In the genomic region with DNA sequence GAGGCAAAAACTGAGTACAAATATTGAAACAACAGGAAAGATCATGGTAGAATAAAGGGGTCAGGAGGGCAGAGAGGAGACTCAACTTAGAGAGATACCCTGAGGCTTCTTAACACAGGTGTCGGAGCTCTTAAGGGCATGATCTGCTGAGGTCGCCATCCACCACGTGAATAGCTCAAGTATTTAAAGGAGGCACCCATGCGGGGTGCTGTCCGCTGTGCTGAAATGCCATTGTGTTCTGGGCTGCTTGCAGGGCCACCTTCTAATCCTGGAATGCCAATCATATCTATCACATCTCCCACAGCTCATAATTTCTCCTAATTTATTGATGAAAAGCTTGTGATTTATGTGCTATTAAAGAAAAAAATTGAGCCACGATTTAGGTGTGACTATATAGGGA, we compare ENCODE assay signal across 9 cellular contexts.
DNase-seq lines count a peak whose midpoint lies in the region; TF ChIP-seq lines count a peak whose summit lies in the region.
"Had no signal": no experiment of that assay in that cellular context is flagged by ENCODE, and none has a peak within 500 bp of the region (broad histone marks: within the 10 kb centered on the region; RNA-seq: fewer than 3 reads in every experiment).

No MANE protein-coding gene starts in this region.

- no peak overlapping the region for H2AFZ ChIP-seq in OCI-LY7 (ENCODE audit: low read length)

- intact Hi-C loops in OCI-LY7 (cut with micrococcal nuclease; ENCODE audit: unreplicated experiment) = no loop called here
- intact Hi-C loops in CD4-positive, alpha-beta memory T cell (cut with micrococcal nuclease) = no loop called here

- POLR2A ChIA-PET in OCI-LY7 (lab: Charles Lee) = interaction anchor here (1.2 kb wide), 1 partner anchor 124 kb away, joined by 3 read pairs; no protein-coding TSS in a partner anchor
- POLR2A ChIA-PET in CD4-positive, alpha-beta memory T cell (lab: Charles Lee; ENCODE audit: partially characterized antibody) = no interaction called here

- CTCF ChIA-PET in OCI-LY7 (lab: Charles Lee; ENCODE audit: unreplicated experiment) = no interaction called here
- CTCF ChIA-PET in CD4-positive, alpha-beta memory T cell (lab: Charles Lee; ENCODE audit: partially characterized antibody) = no interaction called here

- H3K4me1 Mint-ChIP-seq in CD4-positive, alpha-beta memory T cell = no peaks in the 10 kb centered on the region

- no peak overlapping the region for H3K27ac ChIP-seq in OCI-LY7 (ENCODE audit: low read depth, low read length, poor library complexity, severe bottlenecking)
- H3K27ac ChIP-seq in CD4-positive, alpha-beta memory T cell (ENCODE audit: low read depth, low read length) = no peak overlapping the region
- H3K27ac ChIP-seq: stomach had no signal

- TF ChIP-seq CTCF in OCI-LY7 (conservative IDR thresholded peaks at IDR 0.05; ENCODE audit: low read length) = no peak
- no peak for TF ChIP-seq CTCF in fibroblast of mammary gland (conservative IDR thresholded peaks at IDR 0.05; ENCODE audit: control insufficient read depth, insufficient read depth, low read depth, low read length)

- no peaks in the 10 kb centered on the region for H3K4me1 ChIP-seq in OCI-LY7 (ENCODE audit: insufficient read depth, low read length, poor library complexity, severe bottlenecking)
- no peaks in the 10 kb centered on the region for H3K4me1 ChIP-seq in CD4-positive, alpha-beta memory T cell (ENCODE audit: insufficient read depth, low read length)
- H3K4me1 ChIP-seq: stomach had no signal

- peaks cover 0 to 6% (median 0%) of the 10 kb centered on the region in 8 donors for H3K9me3 Mint-ChIP-seq in CD4-positive, alpha-beta memory T cell

- no peaks in the 10 kb centered on the region for H3K36me3 Mint-ChIP-seq in CD4-positive, alpha-beta memory T cell

- H3K27me3 ChIP-seq in CD4-positive, alpha-beta memory T cell (ENCODE audit: insufficient read depth, low read length) = no peaks in the 10 kb centered on the region

- no peaks in the 10 kb centered on the region for H3K79me2 ChIP-seq in OCI-LY7 (ENCODE audit: insufficient read depth, low read depth, low read length)

- H3K9me2 ChIP-seq in OCI-LY7 (ENCODE audit: insufficient read depth, low read length) = no peaks in the 10 kb centered on the region

- H4K20me1 ChIP-seq in OCI-LY7 (ENCODE audit: insufficient read depth, low read length) = no peaks in the 10 kb centered on the region

- H3K9me3 ChIP-seq in OCI-LY7 (ENCODE audit: low read length) = no peaks in the 10 kb centered on the region
- H3K9me3 ChIP-seq in CD4-positive, alpha-beta memory T cell (ENCODE audit: control insufficient read depth in 1 of 2, low read length in 2 of 2) = no peaks in the 10 kb centered on the region
- H3K9me3 ChIP-seq: stomach had no signal

- H3K4me2 ChIP-seq in OCI-LY7 (ENCODE audit: low read length) = no peak overlapping the region

- H3K27me3 Mint-ChIP-seq in CD4-positive, alpha-beta memory T cell = peaks cover 14 to 26% of the 10 kb centered on the region in 2 donors

- no peak overlapping the region for H3K4me3 ChIP-seq in OCI-LY7 (ENCODE audit: low read depth, low read length, poor library complexity, severe bottlenecking)
- no peak overlapping the region for H3K4me3 ChIP-seq in fibroblast of mammary gland (ENCODE audit: control insufficient read depth, low read depth, low read length)
- H3K4me3 ChIP-seq in CD4-positive, alpha-beta memory T cell (ENCODE audit: low read length in 2 of 2) = no peak overlapping the region
- H3K4me3 ChIP-seq: stomach had no signal

- no peak overlapping the region for H3K4me3 Mint-ChIP-seq in CD4-positive, alpha-beta memory T cell

- no TSS peak for BruUV-seq in OCI-LY7 (replicated peaks; lab: Mats Ljungman, UMichigan)

- no peak overlapping the region for H3K27ac Mint-ChIP-seq in CD4-positive, alpha-beta memory T cell

- no peaks in the 10 kb centered on the region for H3K36me3 ChIP-seq in OCI-LY7 (ENCODE audit: insufficient read depth, low read length)
- H3K36me3 ChIP-seq in CD4-positive, alpha-beta memory T cell (ENCODE audit: insufficient read depth, low read length) = no peaks in the 10 kb centered on the region
- H3K36me3 ChIP-seq: stomach had no signal

- peak; percentile 1 for DNase-seq in stimulated activated CD4-positive, alpha-beta T cell treated with anti-CD3 and anti-CD28 coated beads, Interleukin-12 subunit alpha, Interleukin-12 subunit beta, amount 100 ng/mL, for 4 hours
- no peak for DNase-seq in stimulated activated CD4-positive, alpha-beta T cell treated with anti-CD3 and anti-CD28 coated beads, Interleukin-4, amount 100 ng/mL, for 4 hours
- DNase-seq in OCI-LY7 (ENCODE audit: low spot score) (peak; percentile 36), fibroblast of mammary gland (ENCODE audit: low read depth) (peak; percentile 2), GM19238 (ENCODE audit: insufficient read length, low spot score) (no peak), NCI-H1694 (lab: John Stamatoyannopoulos, UW) (no peak), NCI-H82 (lab: John Stamatoyannopoulos, UW) (no peak)
- no peak for DNase-seq in CD4-positive, alpha-beta memory T cell
- DNase-seq: stomach had no signal

Comparison
In these comparisons a context has a peak if more than half of its experiments do, and no peak if none do; other contexts are left out.
1. DNase-seq: peak in stimulated activated CD4-positive, alpha-beta T cell treated with anti-CD3 and anti-CD28 coated beads, Interleukin-12 subunit alpha, Interleukin-12 subunit beta, amount 100 ng/mL, for 4 hours (single experiment), OCI-LY7 (single experiment) and fibroblast of mammary gland (single experiment); none in stimulated activated CD4-positive, alpha-beta T cell treated with anti-CD3 and anti-CD28 coated beads, Interleukin-4, amount 100 ng/mL, for 4 hours (0 of 2), CD4-positive, alpha-beta memory T cell (0 of 5), GM19238 (single experiment), NCI-H1694 (single experiment) and NCI-H82 (single experiment).